In genomic region chr2:235494716-235495372, GRCh38 we compare ENCODE assay signal across 1 cellular context.
TF ChIP-seq lines count a peak whose summit lies in the region.

No MANE protein-coding gene starts in this region.

TF ChIP-seq in H1, 55 proteins besides CTCF, POLR2A, EP300 and RAD21:
- TF ChIP-seq SIN3A (conservative IDR thresholded peaks at IDR 0.05 in 1 of 2, IDR thresholded peaks at IDR 0.05 in 1 of 2; ENCODE audit: low read depth in 1 of 2, low read length in 2 of 2) (no peak; a peak in 1 of 4 replicates), SIX5 (IDR thresholded peaks at IDR 0.05; ENCODE audit: low read depth, low read length) (no peak), CHD2 (IDR thresholded peaks at IDR 0.05; ENCODE audit: low read length) (no peak), CREB1 (IDR thresholded peaks at IDR 0.05) (no peak), CEBPB (IDR thresholded peaks at IDR 0.05; ENCODE audit: low read depth, low read length) (no peak), GTF2F1 (IDR thresholded peaks at IDR 0.05; ENCODE audit: borderline replicate concordance, low read depth, low read length) (no peak), SP1 (IDR thresholded peaks at IDR 0.05; ENCODE audit: low read depth, low read length) (no peak), MAX (IDR thresholded peaks at IDR 0.05) (peak; percentile 66), MAFK (IDR thresholded peaks at IDR 0.05; ENCODE audit: low read depth, low read length) (no peak), BCL11A (IDR thresholded peaks at IDR 0.05; ENCODE audit: low read depth in 2 of 2, low read length in 2 of 2) (no peak), CBX5 (IDR thresholded peaks at IDR 0.05; ENCODE audit: low read depth, low read length) (no peak), KDM5A (IDR thresholded peaks at IDR 0.05; ENCODE audit: low read length) (no peak), KDM4A (IDR thresholded peaks at IDR 0.05; ENCODE audit: low read depth, low read length, severe bottlenecking) (peak; percentile 73), KDM1A (IDR thresholded peaks at IDR 0.05; ENCODE audit: borderline replicate concordance, low read length) (no peak), TEAD4 (IDR thresholded peaks at IDR 0.05; ENCODE audit: low read depth, low read length) (no peak), SRF (IDR thresholded peaks at IDR 0.05; ENCODE audit: low read depth, low read length) (no peak), RBBP5 (IDR thresholded peaks at IDR 0.05; ENCODE audit: borderline replicate concordance, low read depth, low read length) (no peak), ASH2L (IDR thresholded peaks at IDR 0.05; ENCODE audit: low read length) (peak; percentile 40), ZNF274 (IDR thresholded peaks at IDR 0.05; ENCODE audit: borderline replicate concordance, extremely low read depth, low read length) (no peak), SUZ12 (IDR thresholded peaks at IDR 0.05; ENCODE audit: low read length) (peak; percentile 25; the same call in 1 of the 2 replicates), PHF8 (conservative IDR thresholded peaks at IDR 0.05; ENCODE audit: low read depth, low read length) (no peak), SP2 (IDR thresholded peaks at IDR 0.05; ENCODE audit: low read length) (no peak), TAF7 (optimal IDR thresholded peaks at IDR 0.05; ENCODE audit: borderline replicate concordance, low read depth, low read length) (no peak), ATF2 (IDR thresholded peaks at IDR 0.05; ENCODE audit: low read length) (no peak), TBP (IDR thresholded peaks at IDR 0.05; ENCODE audit: low read depth, low read length) (no peak), POLR2AphosphoS5 (IDR thresholded peaks at IDR 0.05; ENCODE audit: low read depth, low read length) (no peak), EGR1 (IDR thresholded peaks at IDR 0.05; ENCODE audit: borderline replicate concordance, low read depth, low read length) (no peak), TCF12 (IDR thresholded peaks at IDR 0.05; ENCODE audit: low read depth, low read length) (no peak), RXRA (IDR thresholded peaks at IDR 0.05; ENCODE audit: insufficient read depth, low read depth, low read length) (no peak), EZH2 (IDR thresholded peaks at IDR 0.05; ENCODE audit: low read depth, low read length, severe bottlenecking) (no peak), FOSL1 (IDR thresholded peaks at IDR 0.05; ENCODE audit: insufficient read depth, low read depth, low read length) (no peak), SAP30 (IDR thresholded peaks at IDR 0.05; ENCODE audit: insufficient read depth, insufficient replicate concordance, low read length) (no peak), HDAC2 (IDR thresholded peaks at IDR 0.05; ENCODE audit: borderline replicate concordance in 1 of 2, low read depth in 2 of 2, low read length in 2 of 2) (no peak), E2F6 (IDR thresholded peaks at IDR 0.05) (peak; percentile 17)
TF ChIP-seq in H1: peak in this region for 5.
